ENCODE assay signal across 16 cellular contexts in genomic region chr1:236545621-236546169, GRCh38. TPM values are rescaled to one million over a fixed set of nuclear protein-coding genes. Genes with fewer than 3 reads are reported as not detected.
A peak's percentile ranks its signal among the peaks of the same experiment; 100 is the strongest.
DNase-seq lines count a peak whose midpoint lies in the region; ATAC-seq lines count a peak whose summit lies in the region.
"Had no signal": no experiment of that assay in that cellular context is flagged by ENCODE, and none has a peak within 500 bp of the region (broad histone marks: within the 10 kb centered on the region; RNA-seq: fewer than 3 reads in every experiment).

No MANE protein-coding gene starts in this region.

- CTCF ChIA-PET in activated naive CD4-positive, alpha-beta T cell treated with anti-CD3 and anti-CD28 coated beads for 36 hours (lab: Charles Lee) = interaction anchor here (0.6 kb wide), 1 partner anchor 42 kb away, joined by 3 read pairs; no protein-coding TSS in a partner anchor

- peaks cover 15% of the 10 kb centered on the region for H3K4me1 Mint-ChIP-seq in activated naive CD4-positive, alpha-beta T cell treated with anti-CD3 and anti-CD28 coated beads for 36 hours (ENCODE audit: low read depth)
- H3K4me1 Mint-ChIP-seq in T-helper 2 cell treated with Interferon-gamma antibody and Interleukin-4, amounts not matched to agents 5 μg/mL and 100 μg/mL, for 36 hours (ENCODE audit: low read depth) = peaks cover 11% of the 10 kb centered on the region
- peaks cover 17% of the 10 kb centered on the region for H3K4me1 Mint-ChIP-seq in stimulated activated memory B cell treated with anti-CD40 and anti-IgM and Interleukin-4, amounts not matched to agents 10 μg/mL and 1 μg/mL and 100 μg/mL, for 72 hours
- H3K4me1 Mint-ChIP-seq: nephron had no signal

- no peak for DNase-seq in activated naive CD4-positive, alpha-beta T cell treated with anti-CD3 and anti-CD28 coated beads for 36 hours
- no peak for DNase-seq in activated naive CD4-positive, alpha-beta T cell treated with Interleukin-2 at 50 U/mL for 16 hours
- no peak for DNase-seq in T-helper 2 cell treated with Interferon-gamma antibody and Interleukin-4, amounts not matched to agents 5 μg/mL and 100 μg/mL, for 36 hours (ENCODE audit: low spot score)
- no peak for DNase-seq in effector memory CD4-positive, alpha-beta T cell
- no peak for DNase-seq in COLO668 (lab: John Stamatoyannopoulos, UW; ENCODE audit: unreplicated experiment)
- no peak for DNase-seq in DMS 273 (lab: John Stamatoyannopoulos, UW; ENCODE audit: unreplicated experiment)
- DNase-seq: anterior cingulate cortex, MG63, NCI-H2029, NCI-H510A treated with DMSO at 0.1 percent for 48 hours had no signal

- H3K36me3 Mint-ChIP-seq in activated naive CD4-positive, alpha-beta T cell treated with anti-CD3 and anti-CD28 coated beads for 36 hours (ENCODE audit: low read depth) = peaks cover 62% of the 10 kb centered on the region
- H3K36me3 Mint-ChIP-seq in T-helper 2 cell treated with Interferon-gamma antibody and Interleukin-4, amounts not matched to agents 5 μg/mL and 100 μg/mL, for 36 hours (ENCODE audit: low read depth) = peaks cover 77% of the 10 kb centered on the region
- H3K36me3 Mint-ChIP-seq in stimulated activated memory B cell treated with anti-CD40 and anti-IgM and Interleukin-4, amounts not matched to agents 10 μg/mL and 1 μg/mL and 100 μg/mL, for 72 hours = peaks cover 85% of the 10 kb centered on the region

- no peaks in the 10 kb centered on the region for H3K9me3 ChIP-seq in effector memory CD4-positive, alpha-beta T cell (ENCODE audit: control insufficient read depth, low read length)
- H3K9me3 ChIP-seq: MG63, SJSA1, vagina had no signal

- no peak overlapping the region for H3K4me3 ChIP-seq in effector memory CD4-positive, alpha-beta T cell (ENCODE audit: insufficient read depth, low read depth, low read length, poor library complexity, severe bottlenecking)
- H3K4me3 ChIP-seq: MG63, SJSA1, vagina had no signal

- H3K9me3 Mint-ChIP-seq in activated naive CD4-positive, alpha-beta T cell treated with anti-CD3 and anti-CD28 coated beads for 36 hours = no peaks in the 10 kb centered on the region
- H3K9me3 Mint-ChIP-seq in T-helper 2 cell treated with Interferon-gamma antibody and Interleukin-4, amounts not matched to agents 5 μg/mL and 100 μg/mL, for 36 hours = no peaks in the 10 kb centered on the region
- H3K9me3 Mint-ChIP-seq in stimulated activated memory B cell treated with anti-CD40 and anti-IgM and Interleukin-4, amounts not matched to agents 10 μg/mL and 1 μg/mL and 100 μg/mL, for 72 hours = no peaks in the 10 kb centered on the region
- H3K9me3 Mint-ChIP-seq: nephron had no signal

- peaks cover 7% of the 10 kb centered on the region for H3K4me1 ChIP-seq in effector memory CD4-positive, alpha-beta T cell (ENCODE audit: control insufficient read depth, insufficient read depth, low read length, poor library complexity, severe bottlenecking)
- H3K4me1 ChIP-seq: vagina had no signal

- H3K27ac Mint-ChIP-seq in activated naive CD4-positive, alpha-beta T cell treated with anti-CD3 and anti-CD28 coated beads for 36 hours = peak overlapping the region; percentile 82
- peak overlapping the region; percentile 74 for H3K27ac Mint-ChIP-seq in T-helper 2 cell treated with Interferon-gamma antibody and Interleukin-4, amounts not matched to agents 5 μg/mL and 100 μg/mL, for 36 hours
- peak overlapping the region; percentile 25 for H3K27ac Mint-ChIP-seq in stimulated activated memory B cell treated with anti-CD40 and anti-IgM and Interleukin-4, amounts not matched to agents 10 μg/mL and 1 μg/mL and 100 μg/mL, for 72 hours
- H3K27ac Mint-ChIP-seq: nephron had no signal

- no peaks in the 10 kb centered on the region for H3K27me3 ChIP-seq in effector memory CD4-positive, alpha-beta T cell (replicated peaks; ENCODE audit: control insufficient read depth, insufficient read depth, low read length, poor library complexity, severe bottlenecking)
- H3K27me3 ChIP-seq: MG63, SJSA1, vagina had no signal

- peak overlapping the region; percentile 14 for H3K27ac ChIP-seq in effector memory CD4-positive, alpha-beta T cell (ENCODE audit: insufficient read depth, low read length, poor library complexity, severe bottlenecking)
- H3K27ac ChIP-seq: SJSA1, vagina had no signal

- H3K27me3 Mint-ChIP-seq in activated naive CD4-positive, alpha-beta T cell treated with anti-CD3 and anti-CD28 coated beads for 36 hours (ENCODE audit: low read depth) = no peaks in the 10 kb centered on the region
- no peaks in the 10 kb centered on the region for H3K27me3 Mint-ChIP-seq in T-helper 2 cell treated with Interferon-gamma antibody and Interleukin-4, amounts not matched to agents 5 μg/mL and 100 μg/mL, for 36 hours (ENCODE audit: low read depth)
- H3K27me3 Mint-ChIP-seq in stimulated activated memory B cell treated with anti-CD40 and anti-IgM and Interleukin-4, amounts not matched to agents 10 μg/mL and 1 μg/mL and 100 μg/mL, for 72 hours = no peaks in the 10 kb centered on the region

- intact Hi-C loops in activated naive CD4-positive, alpha-beta T cell treated with anti-CD3 and anti-CD28 coated beads for 36 hours (cut with micrococcal nuclease) = no loop called here

- no peak overlapping the region for H3K4me3 Mint-ChIP-seq in activated naive CD4-positive, alpha-beta T cell treated with anti-CD3 and anti-CD28 coated beads for 36 hours
- H3K4me3 Mint-ChIP-seq in T-helper 2 cell treated with Interferon-gamma antibody and Interleukin-4, amounts not matched to agents 5 μg/mL and 100 μg/mL, for 36 hours = peak overlapping the region; percentile 22
- H3K4me3 Mint-ChIP-seq in stimulated activated memory B cell treated with anti-CD40 and anti-IgM and Interleukin-4, amounts not matched to agents 10 μg/mL and 1 μg/mL and 100 μg/mL, for 72 hours = no peak overlapping the region
- H3K4me3 Mint-ChIP-seq: nephron had no signal

- no peak for ATAC-seq in stimulated activated memory B cell treated with anti-CD40 and anti-IgM and Interleukin-4, amounts not matched to agents 10 μg/mL and 1 μg/mL and 100 μg/mL, for 72 hours
- ATAC-seq in GM21390 (IDR thresholded peaks at IDR 0.05; ENCODE audit: unreplicated experiment) = no peak

- peaks cover 87% of the 10 kb centered on the region for H3K36me3 ChIP-seq in effector memory CD4-positive, alpha-beta T cell (ENCODE audit: control insufficient read depth, insufficient read depth, low read length)

RNA-seq across cellular contexts. Expression of gene LGALS8, which starts 21.9 kb away (rescaled TPM):
- total RNA-seq in activated naive CD4-positive, alpha-beta T cell treated with anti-CD3 and anti-CD28 coated beads for 36 hours = 10 to 100 TPM; 78.6 to 89.4 TPM
- total RNA-seq: OCI-LY7 had no signal

RNA-seq across cellular contexts. Expression of gene HEATR1, which starts 58.6 kb away (rescaled TPM):
- 10 to 100 TPM; 71.6 to 75.1 TPM for total RNA-seq in activated naive CD4-positive, alpha-beta T cell treated with anti-CD3 and anti-CD28 coated beads for 36 hours

Comparison
In these comparisons a context has a peak if more than half of its experiments do, and no peak if none do; other contexts are left out.
1. H3K27ac Mint-ChIP-seq: peak in every context shown above with its lines; median percentile 82 in activated naive CD4-positive, alpha-beta T cell treated with anti-CD3 and anti-CD28 coated beads for 36 hours; 74 in T-helper 2 cell treated with Interferon-gamma antibody and Interleukin-4, amounts not matched to agents 5 μg/mL and 100 μg/mL, for 36 hours; 25 in stimulated activated memory B cell treated with anti-CD40 and anti-IgM and Interleukin-4, amounts not matched to agents 10 μg/mL and 1 μg/mL and 100 μg/mL, for 72 hours.